1 cellular context compared by ENCODE assay signal in genomic region chr1:156664949-156665411, GRCh38.
A peak's percentile ranks its signal among the peaks of the same experiment; 100 is the strongest.
TF ChIP-seq lines count a peak whose summit lies in the region.

No MANE protein-coding gene starts in this region.

TF ChIP-seq in K562, 482 proteins besides CTCF, POLR2A, EP300 and RAD21 (continues in another document):
- TF ChIP-seq NR1H2 (CRISPR knock-in tag; IDR thresholded peaks at IDR 0.05) (no peak), KDM1A (IDR thresholded peaks at IDR 0.05) (peak; percentile 91), ZNF699 (CRISPR knock-in tag; IDR thresholded peaks at IDR 0.05; ENCODE audit: insufficient replicate concordance) (no peak), PHF21A (IDR thresholded peaks at IDR 0.05; ENCODE audit: borderline replicate concordance, low read depth) (peak; percentile 98), E2F1 (CRISPR knock-in tag; IDR thresholded peaks at IDR 0.05) (no peak), HDAC6 (IDR thresholded peaks at IDR 0.05; ENCODE audit: low read depth, low read length) (no peak), NUFIP1 (IDR thresholded peaks at IDR 0.05; ENCODE audit: partially characterized antibody) (no peak), ZNF589 (CRISPR knock-in tag; IDR thresholded peaks at IDR 0.05; ENCODE audit: low read depth) (no peak), CCNT2 (IDR thresholded peaks at IDR 0.05; ENCODE audit: borderline replicate concordance, extremely low read depth, insufficient read length, low read depth, low read length) (no peak), THAP7 (CRISPR knock-in tag; IDR thresholded peaks at IDR 0.05) (no peak), BRCA1 (IDR thresholded peaks at IDR 0.05) (no peak), BRCA1 (CRISPR knock-in tag; IDR thresholded peaks at IDR 0.05) (no peak), POLR3G (IDR thresholded peaks at IDR 0.05; ENCODE audit: extremely low read depth, insufficient read length, insufficient replicate concordance) (no peak), ZNF316 (IDR thresholded peaks at IDR 0.05) (no peak), PML (IDR thresholded peaks at IDR 0.05; ENCODE audit: low read length) (no peak), MYC (IDR thresholded peaks at IDR 0.05; ENCODE audit: low read depth, low read length) (no peak), MYC (CRISPR knock-in tag; IDR thresholded peaks at IDR 0.05; ENCODE audit: borderline replicate concordance, low read depth) (no peak), IRF1 (CRISPR knock-in tag; IDR thresholded peaks at IDR 0.05; ENCODE audit: borderline replicate concordance) (no peak), MTF1 (CRISPR knock-in tag; IDR thresholded peaks at IDR 0.05; ENCODE audit: borderline replicate concordance) (no peak), ZNF77 (CRISPR knock-in tag; IDR thresholded peaks at IDR 0.05) (no peak), GABPB2 (CRISPR knock-in tag; conservative IDR thresholded peaks at IDR 0.05) (no peak), KDM2B (CRISPR knock-in tag; IDR thresholded peaks at IDR 0.05) (no peak), ZBTB12 (CRISPR knock-in tag; IDR thresholded peaks at IDR 0.05) (no peak), ZNF707 (CRISPR knock-in tag; conservative IDR thresholded peaks at IDR 0.05) (no peak), BRD9 (IDR thresholded peaks at IDR 0.05; ENCODE audit: low read depth, partially characterized antibody) (no peak), GABPA (tag; conservative IDR thresholded peaks at IDR 0.05; ENCODE audit: low read depth) (no peak), RBFOX2 (IDR thresholded peaks at IDR 0.05; ENCODE audit: low read depth, low read length) (peak; percentile 28; the same call in 1 of the 2 replicates), ZNF384 (IDR thresholded peaks at IDR 0.05; ENCODE audit: low read depth, low read length) (no peak), VEZF1 (CRISPR knock-in tag; IDR thresholded peaks at IDR 0.05) (peak; percentile 73), MBD1 (CRISPR knock-in tag; IDR thresholded peaks at IDR 0.05) (no peak), MEF2A (IDR thresholded peaks at IDR 0.05; ENCODE audit: control insufficient read depth, low read depth, low read length) (peak; percentile 66), THRA (IDR thresholded peaks at IDR 0.05) (no peak), RNF2 (IDR thresholded peaks at IDR 0.05) (no peak), YY1 (IDR thresholded peaks at IDR 0.05; ENCODE audit: borderline replicate concordance in 1 of 3, control insufficient read depth in 1 of 3, extremely low read depth in 1 of 3, insufficient read depth in 3 of 3, insufficient read length in 1 of 3, insufficient replicate concordance in 2 of 3, low read depth in 1 of 3, low read length in 2 of 3) (no peak), PRMT5 (CRISPR knock-in tag; IDR thresholded peaks at IDR 0.05) (no peak), GTF3C2 (IDR thresholded peaks at IDR 0.05; ENCODE audit: borderline replicate concordance, extremely low read depth, insufficient read length) (no peak), CREB3L1 (IDR thresholded peaks at IDR 0.05; ENCODE audit: borderline replicate concordance, low read depth) (no peak), RNF219 (CRISPR knock-in tag; IDR thresholded peaks at IDR 0.05) (no peak), ZNF12 (CRISPR knock-in tag; IDR thresholded peaks at IDR 0.05) (no peak), ASH1L (IDR thresholded peaks at IDR 0.05; ENCODE audit: borderline replicate concordance, low read depth, partially characterized antibody) (no peak), SAFB2 (IDR thresholded peaks at IDR 0.05; ENCODE audit: borderline replicate concordance, low read depth, low read length, severe bottlenecking) (no peak), CC2D1A (IDR thresholded peaks at IDR 0.05) (no peak), ADNP (tag; IDR thresholded peaks at IDR 0.05) (no peak), ZNF274 (IDR thresholded peaks at IDR 0.05; ENCODE audit: borderline replicate concordance, low read depth, low read length) (no peak), SRF (CRISPR knock-in tag; IDR thresholded peaks at IDR 0.05) (peak; percentile 44 to 92; a peak in 2 of 4 replicates), POLR2AphosphoS5 (IDR thresholded peaks at IDR 0.05; ENCODE audit: control insufficient read depth, insufficient read depth, low read depth, low read length) (no peak), HDAC2 (IDR thresholded peaks at IDR 0.05) (peak; percentile 47; the same call in 1 of the 2 replicates), HDAC8 (tag; IDR thresholded peaks at IDR 0.05) (no peak), EGR1 (conservative IDR thresholded peaks at IDR 0.05) (0 out of 2 replicates have a peak, but pooled peaks have one; percentile 9), KDM4B (IDR thresholded peaks at IDR 0.05; ENCODE audit: borderline replicate concordance in 2 of 2, low read depth in 1 of 2) (no peak), RCOR1 (IDR thresholded peaks at IDR 0.05; ENCODE audit: borderline replicate concordance in 1 of 2, low read depth in 2 of 2, low read length in 2 of 2) (peak; percentile 37 to 95; a peak in 3 of 4 replicates), MAFF (IDR thresholded peaks at IDR 0.05; ENCODE audit: low read length) (no peak), RFX5 (IDR thresholded peaks at IDR 0.05; ENCODE audit: low read depth, low read length) (no peak), NELFE (IDR thresholded peaks at IDR 0.05; ENCODE audit: insufficient read depth, insufficient read length) (no peak), ZKSCAN3 (CRISPR knock-in tag; IDR thresholded peaks at IDR 0.05) (no peak; the same call in 1 of the 2 replicates), CBX8 (IDR thresholded peaks at IDR 0.05; ENCODE audit: borderline replicate concordance, extremely low read depth, low read depth, low read length, poor library complexity, severe bottlenecking) (no peak), TAF9B (IDR thresholded peaks at IDR 0.05; ENCODE audit: partially characterized antibody) (no peak)
